1 cellular context compared by ENCODE assay signal in genomic region chr1:35894183-35894582, GRCh38.
TF ChIP-seq lines count a peak whose summit lies in the region.

No MANE protein-coding gene starts in this region.

TF ChIP-seq in HepG2, 621 proteins besides CTCF, POLR2A, EP300 and RAD21 (continued from another document):
- TF ChIP-seq, protein P1, sequence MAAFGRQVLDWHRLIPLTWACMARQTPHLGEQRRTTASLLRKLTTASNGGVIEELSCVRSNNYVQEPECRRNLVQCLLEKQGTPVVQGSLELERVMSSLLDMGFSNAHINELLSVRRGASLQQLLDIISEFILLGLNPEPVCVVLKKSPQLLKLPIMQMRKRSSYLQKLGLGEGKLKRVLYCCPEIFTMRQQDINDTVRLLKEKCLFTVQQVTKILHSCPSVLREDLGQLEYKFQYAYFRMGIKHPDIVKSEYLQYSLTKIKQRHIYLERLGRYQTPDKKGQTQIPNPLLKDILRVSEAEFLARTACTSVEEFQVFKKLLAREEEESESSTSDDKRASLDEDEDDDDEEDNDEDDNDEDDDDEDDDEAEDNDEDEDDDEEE (CRISPR knock-in tag; IDR thresholded peaks at IDR 0.05) = no peak
- no peak for TF ChIP-seq TBP (CRISPR knock-in tag; IDR thresholded peaks at IDR 0.05)
- no peak for TF ChIP-seq ZNF451 (CRISPR knock-in tag; IDR thresholded peaks at IDR 0.05)
